8 cellular contexts compared by ENCODE assay signal in genomic region chr14:77799863-77800730, GRCh38. TPM values are rescaled to one million over a fixed set of nuclear protein-coding genes. Genes with fewer than 3 reads are reported as not detected.
DNase-seq lines count a peak whose midpoint lies in the region; ATAC-seq, FAIRE-seq and TF ChIP-seq lines count a peak whose summit lies in the region.

Gene ADCK1, plus strand, starts transcription at chr14:77800109. Its CDS starts 18,870 bp downstream, at chr14:77818979.

- TF ChIP-seq POLR2A in GM12892 (IDR thresholded peaks at IDR 0.05; ENCODE audit: low read depth, low read length) (peak; percentile 82; the same call in 1 of the 2 replicates), prostate gland (IDR thresholded peaks at IDR 0.05) (peak; percentile 17)

- no peaks in the 10 kb centered on the region for H3K36me3 ChIP-seq in prostate gland
- no peaks in the 10 kb centered on the region for H3K36me3 ChIP-seq in urinary bladder (ENCODE audit: insufficient read depth)

- H3K9me3 ChIP-seq in prostate gland: no peaks in the 10 kb centered on the region

- peak; percentile 80 for DNase-seq in GM12892 (ENCODE audit: insufficient read length)
- DNase-seq in NCI-H1417 treated with DMSO at 0.1 percent for 48 hours (lab: John Stamatoyannopoulos, UW): peak; percentile 55
- peak; percentile 75 for DNase-seq in T follicular helper cell (ENCODE audit: low read depth)
- DNase-seq in amniotic epithelial cell (ENCODE audit: low read depth): peak; percentile 76
- peak; percentile 94 for DNase-seq in left cardiac atrium
- DNase-seq in prostate gland (ENCODE audit: low spot score): peak; percentile 87

- no peaks in the 10 kb centered on the region for H3K27me3 ChIP-seq in prostate gland (replicated peaks; ENCODE audit: insufficient read depth)

- intact Hi-C loops in left cardiac atrium (cut with DNase I): no loop called here
- intact Hi-C loops in prostate gland (cut with DNase I): loop anchor here (2.0 kb wide), 1 partner anchor 39 kb away; the partner anchor contains the start of gene SNW1

- H3K27ac ChIP-seq in prostate gland (peak within 1 kb of the TSS; percentile 67 to 83), urinary bladder (ENCODE audit: low read depth) (peak within 1 kb of the TSS; percentile 73)

- under 1% methylated on average over 19 of the region's 66 CpGs for WGBS in prostate gland
- WGBS in urinary bladder: under 1% methylated on average over 66 of the region's 66 CpGs

- peak; percentile 77 for FAIRE-seq in GM12892 (lab: Jason Lieb, UNC)

- peak in 2 of 4 experiments; percentile 49 to 50 for TF ChIP-seq CTCF in prostate gland (IDR thresholded peaks at IDR 0.05)

- peak; percentile 97 for ATAC-seq in HG02798 (IDR thresholded peaks at IDR 0.05; ENCODE audit: poor library complexity, unreplicated experiment)
- peak; percentile 96 to 97 for ATAC-seq in left cardiac atrium

- H3K4me3 ChIP-seq in prostate gland (peak within 1 kb of the TSS; percentile 66 to 93), urinary bladder (ENCODE audit: low read depth, low read length) (peak within 1 kb of the TSS; percentile 87)

- no peaks in the 10 kb centered on the region for H3K4me1 ChIP-seq in prostate gland (replicated peaks)
- H3K4me1 ChIP-seq in urinary bladder (ENCODE audit: insufficient read depth): no peaks in the 10 kb centered on the region

RNA-seq across cellular contexts. Expression of gene ADCK1, which starts in this region (rescaled TPM):
- 3.0 TPM for polyA plus RNA-seq in GM12892 (2012; ENCODE audit: missing spikeins)
- total RNA-seq in left cardiac atrium (1 to 10 TPM; 6.4 to 8.4 TPM), prostate gland (10 to 100 TPM in 1 of 2 donors, 1 to 10 TPM in 1; 9.6 to 10.1 TPM), urinary bladder (6.1 TPM)
- 9.0 TPM for polyA plus RNA-seq in urinary bladder

Comparison
In these comparisons a context has a peak if more than half of its experiments do, and no peak if none do; other contexts are left out.
1. Peak in every context shown above with its lines: DNase-seq, ATAC-seq, H3K4me3 ChIP-seq and H3K27ac ChIP-seq.